In genomic region chr10:124942317-124943169, GRCh38 we compare ENCODE assay signal across 12 cellular contexts. TPM values are rescaled to one million over a fixed set of nuclear protein-coding genes. Genes with fewer than 3 reads are reported as not detected.
DNase-seq lines count a peak whose midpoint lies in the region; ATAC-seq and TF ChIP-seq lines count a peak whose summit lies in the region.
"Had no signal": no experiment of that assay in that cellular context is flagged by ENCODE, and none has a peak within 500 bp of the region (broad histone marks: within the 10 kb centered on the region; RNA-seq: fewer than 3 reads in every experiment).

No MANE protein-coding gene starts in this region.

- H4K20me1 ChIP-seq in GM23338 (replicated peaks; ENCODE audit: insufficient read depth), result peaks cover 11% of the 10 kb centered on the region; the same call in 1 of the 2 replicates

- no peaks in the 10 kb centered on the region for H3K9me3 ChIP-seq in right atrium auricular region
- no peaks in the 10 kb centered on the region for H3K9me3 ChIP-seq in skeletal muscle tissue (ENCODE audit: control insufficient read depth in 3 of 3, low read length in 3 of 3)
- H3K9me3 ChIP-seq: colonic mucosa had no signal

- TF ChIP-seq CTCF in GM23338 (conservative IDR thresholded peaks at IDR 0.05; ENCODE audit: low read depth in 2 of 2), result no peak
- TF ChIP-seq CTCF in WTC11 (IDR thresholded peaks at IDR 0.05), result no peak
- no peak for TF ChIP-seq CTCF in right atrium auricular region (IDR thresholded peaks at IDR 0.05)
- TF ChIP-seq CTCF in GM13976 (IDR thresholded peaks at IDR 0.05; ENCODE audit: borderline replicate concordance, control extremely low read depth, extremely low read depth, insufficient read depth, missing control alignments), result no peak

- no peaks in the 10 kb centered on the region for H3K9me2 ChIP-seq in GM23338 (ENCODE audit: insufficient read depth)

- H2AFZ ChIP-seq in GM23338, result no peak overlapping the region

- CTCF ChIA-PET in WTC11 (lab: Charles Lee), result no interaction called here

- peaks cover 98% of the 10 kb centered on the region for H3K79me2 ChIP-seq in GM23338 (replicated peaks; ENCODE audit: insufficient read depth)

- ATAC-seq in GM23338 (no peak), WTC11 (no peak)

- DNase-seq in GM23338 (ENCODE audit: low spot score), result no peak
- DNase-seq in WTC11 (ENCODE audit: low spot score), result no peak
- no peak for DNase-seq in right atrium auricular region (ENCODE audit: low spot score)
- DNase-seq in NCI-H2029 (lab: John Stamatoyannopoulos, UW), result no peak
- no peak for DNase-seq in NCI-H2171 treated with DMSO at 0.1 percent for 48 hours (lab: John Stamatoyannopoulos, UW)
- no peak for DNase-seq in GM13976 (ENCODE audit: low spot score)
- DNase-seq: activated CD4-positive, CD25-positive, alpha-beta regulatory T cell; Calu3; colonic mucosa; NCI-H2029 treated with DMSO at 0.1 percent for 48 hours had no signal

- POLR2A ChIA-PET in WTC11 (lab: Charles Lee), result no interaction called here

- H3K9me3 Mint-ChIP-seq in GM23338 (no peaks in the 10 kb centered on the region), WTC11 (no peaks in the 10 kb centered on the region)
- H3K9me3 Mint-ChIP-seq: stimulated activated naive CD8-positive, alpha-beta T cell treated with anti-CD3 and anti-CD28 coated beads, Interleukin-15, Interleukin-2, amounts not matched to agents 100 ng/mL and 50 ng/mL, for 24 hours had no signal

- H3K36me3 Mint-ChIP-seq in GM23338 (ENCODE audit: low read depth) (no peaks in the 10 kb centered on the region), WTC11 (no peaks in the 10 kb centered on the region)

- no peak overlapping the region for H3K4me3 ChIP-seq in GM23338
- H3K4me3 ChIP-seq in right atrium auricular region, result peak overlapping the region; percentile 5 to 16
- peak overlapping the region in 2 of 3 donors; percentile 2 to 13 for H3K4me3 ChIP-seq in skeletal muscle tissue (ENCODE audit: low read length in 3 of 3)
- H3K4me3 ChIP-seq: colonic mucosa had no signal

- H3K4me2 ChIP-seq in GM23338, result peak overlapping the region; percentile 29; the same call in 1 of the 2 replicates

- H3K9ac ChIP-seq in skeletal muscle tissue (ENCODE audit: low read depth in 1 of 3, low read length in 3 of 3), result peak overlapping the region; percentile 50 to 71 (median 60)

- H3K36me3 ChIP-seq in GM23338 (ENCODE audit: insufficient read depth) (no peaks in the 10 kb centered on the region), right atrium auricular region (peaks cover 3% of the 10 kb centered on the region), skeletal muscle tissue (ENCODE audit: control insufficient read depth in 3 of 3, insufficient read depth in 3 of 3, low read length in 3 of 3) (no peaks in the 10 kb centered on the region)
- H3K36me3 ChIP-seq: colonic mucosa had no signal

- H3K27ac Mint-ChIP-seq in GM23338 (peak overlapping the region; percentile 79), WTC11 (peak overlapping the region; percentile 11)
- H3K27ac Mint-ChIP-seq: stimulated activated naive CD8-positive, alpha-beta T cell treated with anti-CD3 and anti-CD28 coated beads, Interleukin-15, Interleukin-2, amounts not matched to agents 100 ng/mL and 50 ng/mL, for 24 hours had no signal

- H3K27ac ChIP-seq in GM23338 (ENCODE audit: low read depth), result 0 out of 2 replicates have a peak overlapping the region, but pooled peaks have one; percentile 17
- H3K27ac ChIP-seq in right atrium auricular region, result peak overlapping the region; percentile 41 to 89
- peak overlapping the region; percentile 81 for H3K27ac ChIP-seq in skeletal muscle tissue (ENCODE audit: low read depth, low read length)
- H3K27ac ChIP-seq: colonic mucosa had no signal

- H3K4me1 Mint-ChIP-seq in GM23338, result peaks cover 40% of the 10 kb centered on the region
- peaks cover 41% of the 10 kb centered on the region for H3K4me1 Mint-ChIP-seq in WTC11

- H3K27me3 ChIP-seq in GM23338 (ENCODE audit: insufficient read depth), result no peaks in the 10 kb centered on the region
- H3K27me3 ChIP-seq in right atrium auricular region, result no peaks in the 10 kb centered on the region
- no peaks in the 10 kb centered on the region for H3K27me3 ChIP-seq in skeletal muscle tissue (ENCODE audit: control insufficient read depth in 3 of 3, insufficient read depth in 3 of 3, low read length in 3 of 3)
- H3K27me3 ChIP-seq: colonic mucosa had no signal

- H3K4me1 ChIP-seq in GM23338 (ENCODE audit: insufficient read depth) (peaks cover 55% of the 10 kb centered on the region), right atrium auricular region (peaks cover 0 to 72% of the 10 kb centered on the region in 2 donors), skeletal muscle tissue (ENCODE audit: control insufficient read depth in 3 of 3, insufficient read depth in 3 of 3, low read length in 3 of 3) (peaks cover 36 to 43% (median 39%) of the 10 kb centered on the region in 3 donors)
- H3K4me1 ChIP-seq: colonic mucosa had no signal

- in situ Hi-C loops in GM13976 (cut with MboI; ENCODE audit: low sequenced_read_pairs, unreplicated experiment), result no loop called here

- no peaks in the 10 kb centered on the region for H3F3A ChIP-seq in GM23338 (replicated peaks; ENCODE audit: low read depth)

- H3K27me3 Mint-ChIP-seq in GM23338 (ENCODE audit: insufficient read depth, low read depth, poor library complexity), result peaks cover 2% of the 10 kb centered on the region
- H3K27me3 Mint-ChIP-seq in WTC11 (ENCODE audit: low read depth), result no peaks in the 10 kb centered on the region
- H3K27me3 Mint-ChIP-seq: stimulated activated naive CD8-positive, alpha-beta T cell treated with anti-CD3 and anti-CD28 coated beads, Interleukin-15, Interleukin-2, amounts not matched to agents 100 ng/mL and 50 ng/mL, for 24 hours had no signal

- no peak overlapping the region for H3K4me3 Mint-ChIP-seq in GM23338
- peak overlapping the region; percentile 1; the same call in 1 of the 2 replicates for H3K4me3 Mint-ChIP-seq in WTC11
- H3K4me3 Mint-ChIP-seq: stimulated activated naive CD8-positive, alpha-beta T cell treated with anti-CD3 and anti-CD28 coated beads, Interleukin-15, Interleukin-2, amounts not matched to agents 100 ng/mL and 50 ng/mL, for 24 hours had no signal

TF ChIP-seq in GM23338, 12 proteins besides CTCF, POLR2A, EP300 and RAD21 (continues in another document):
- TF ChIP-seq EZH2 (IDR thresholded peaks at IDR 0.05; ENCODE audit: low read depth, unreplicated experiment), result no peak
- no peak for TF ChIP-seq CREB1 (CRISPR knock-in tag; IDR thresholded peaks at IDR 0.05; ENCODE audit: low read depth)
- no peak for TF ChIP-seq JUNB (IDR thresholded peaks at IDR 0.05; ENCODE audit: unreplicated experiment)

TF ChIP-seq in WTC11, 78 proteins besides CTCF, POLR2A, EP300 and RAD21:
- TF ChIP-seq ZNF263 (CRISPR knock-in tag; IDR thresholded peaks at IDR 0.05; ENCODE audit: low read depth) (no peak), GABPB1 (CRISPR knock-in tag; IDR thresholded peaks at IDR 0.05) (no peak)
TF ChIP-seq in WTC11: peak in this region for 0.

RNA-seq across cellular contexts. Expression of gene ZRANB1, which starts 0.6 kb away (rescaled TPM):
- total RNA-seq in GM23338 (2014; rRNA removed; shearing (Covaris generic)), result 26.7 and 27.8 TPM in 2 replicates
- polyA plus RNA-seq in GM23338 (2016; fragmentation: Nextera tagmentation; extraction: Ambion mirVana), result 2.6 and 4.2 TPM in 2 replicates
- 13.9 to 15.9 TPM (median 15.3 TPM) in 3 replicates for total RNA-seq in WTC11 (2021)
- total RNA-seq in right atrium auricular region, result 10 to 100 TPM; 24.1 to 24.9 TPM
- total RNA-seq in skeletal muscle tissue, result 36.5 TPM

Comparison
In these comparisons a context has a peak if more than half of its experiments do, and no peak if none do; other contexts are left out.
1. H3K27ac ChIP-seq: peak in every context shown above with its lines; median percentile 81 in skeletal muscle tissue; 65 in right atrium auricular region; 17 in GM23338.